25 cellular contexts compared by ENCODE assay signal in genomic region chr6:37149750-37150149, GRCh38. TPM values are rescaled to one million over a fixed set of nuclear protein-coding genes. Genes with fewer than 3 reads are reported as not detected.
DNase-seq lines count a peak whose midpoint lies in the region; ATAC-seq, FAIRE-seq and TF ChIP-seq lines count a peak whose summit lies in the region.
"Had no signal": no experiment of that assay in that cellular context is flagged by ENCODE, and none has a peak within 500 bp of the region (broad histone marks: within the 10 kb centered on the region; RNA-seq: fewer than 3 reads in every experiment).

No MANE protein-coding gene starts in this region.

- H3K27me3 ChIP-seq in OCI-LY1 (ENCODE audit: insufficient read depth, low read length) (no peaks in the 10 kb centered on the region), GM12878 (replicated peaks in 1 of 2; ENCODE audit: control insufficient read depth in 2 of 2, insufficient read depth in 2 of 2, low read length in 1 of 2) (no peaks in the 10 kb centered on the region)
- H3K27me3 ChIP-seq: left lung, MG63, transverse colon had no signal

- H3K9me3 Mint-ChIP-seq in stimulated activated naive CD8-positive, alpha-beta T cell treated with anti-CD3 and anti-CD28 coated beads, Interleukin-15, Interleukin-2, amounts not matched to agents 100 ng/mL and 50 ng/mL, for 24 hours: no peaks in the 10 kb centered on the region
- no peaks in the 10 kb centered on the region for H3K9me3 Mint-ChIP-seq in activated T-cell treated with anti-CD3 and anti-CD28 coated beads, Interleukin-2, amount 50 U/mL, for 72 hours
- H3K9me3 Mint-ChIP-seq: CD4-positive, CD25-positive, alpha-beta regulatory T cell; naive thymus-derived CD8-positive, alpha-beta T cell had no signal

- no peak for TF ChIP-seq RAD21 in GM12878 (IDR thresholded peaks at IDR 0.05; ENCODE audit: insufficient read depth, low read depth, low read length)

- H3K4me1 ChIP-seq in OCI-LY1 (ENCODE audit: insufficient read depth, low read length, severe bottlenecking) (peaks cover 64% of the 10 kb centered on the region), GM12878 (ENCODE audit: control insufficient read depth, insufficient read depth, low read length) (peaks cover 40% of the 10 kb centered on the region)
- H3K4me1 ChIP-seq: left lung, transverse colon had no signal

- intact Hi-C loops in GM12878 (cut with micrococcal nuclease; ENCODE audit: unreplicated experiment): loop anchor here (10.0 kb wide), 1 partner anchor 405 kb away; no protein-coding TSS in a partner anchor

- H3K4me1 Mint-ChIP-seq in stimulated activated naive CD8-positive, alpha-beta T cell treated with anti-CD3 and anti-CD28 coated beads, Interleukin-15, Interleukin-2, amounts not matched to agents 100 ng/mL and 50 ng/mL, for 24 hours (ENCODE audit: low read depth): peaks cover 29% of the 10 kb centered on the region
- H3K4me1 Mint-ChIP-seq in activated T-cell treated with anti-CD3 and anti-CD28 coated beads, Interleukin-2, amount 50 U/mL, for 72 hours (ENCODE audit: low read depth): peaks cover 38% of the 10 kb centered on the region

- no peak for TF ChIP-seq EP300 in GM12878 (IDR thresholded peaks at IDR 0.05; ENCODE audit: borderline replicate concordance in 1 of 2, control insufficient read depth in 1 of 2, low read depth in 2 of 2, low read length in 2 of 2)

- TF ChIP-seq CTCF in OCI-LY1 (IDR thresholded peaks at IDR 0.05; ENCODE audit: low read length): no peak
- TF ChIP-seq CTCF in GM12878 (IDR thresholded peaks at IDR 0.05 in 2 of 3, conservative IDR thresholded peaks at IDR 0.05 in 1 of 3; ENCODE audit: control insufficient read depth in 2 of 3, extremely low read depth in 1 of 3, insufficient read depth in 1 of 3, low read depth in 3 of 3, low read length in 3 of 3): no peak

- H3K27ac ChIP-seq in OCI-LY1 (ENCODE audit: low read depth, low read length, poor library complexity, severe bottlenecking) (peak overlapping the region; percentile 100), GM12878 (ENCODE audit: control insufficient read depth, insufficient read depth) (peak overlapping the region; percentile 51)
- H3K27ac ChIP-seq: left lung, SK-N-MC, skin epidermis, transverse colon had no signal

- ATAC-seq in stimulated activated naive CD8-positive, alpha-beta T cell treated with anti-CD3 and anti-CD28 coated beads, Interleukin-15, Interleukin-2, amounts not matched to agents 100 U/mL and 50 U/mL, for 24 hours: no peak
- ATAC-seq in GM12878: peak; percentile 38
- ATAC-seq in activated T-cell treated with anti-CD3 and anti-CD28 coated beads, Interleukin-2, amount 50 U/mL, for 72 hours (replicated peaks in 1 of 2): no peak
- ATAC-seq: K562; left lung; naive thymus-derived CD8-positive, alpha-beta T cell had no signal

- no TSS peak for BruUV-seq in GM12878 (replicated peaks; lab: Mats Ljungman, UMichigan)

- H3K4me2 ChIP-seq in OCI-LY1 (ENCODE audit: low read length) (peak overlapping the region; percentile 2; the same call in 1 of the 2 replicates), GM12878 (ENCODE audit: control insufficient read depth, insufficient read depth) (peak overlapping the region; percentile 70)

- no peaks in the 10 kb centered on the region for H3K36me3 Mint-ChIP-seq in stimulated activated naive CD8-positive, alpha-beta T cell treated with anti-CD3 and anti-CD28 coated beads, Interleukin-15, Interleukin-2, amounts not matched to agents 100 ng/mL and 50 ng/mL, for 24 hours (ENCODE audit: low read depth)
- no peaks in the 10 kb centered on the region for H3K36me3 Mint-ChIP-seq in activated T-cell treated with anti-CD3 and anti-CD28 coated beads, Interleukin-2, amount 50 U/mL, for 72 hours (ENCODE audit: insufficient read depth in 2 of 2)
- H3K36me3 Mint-ChIP-seq: brain; CD4-positive, CD25-positive, alpha-beta regulatory T cell; naive thymus-derived CD8-positive, alpha-beta T cell had no signal

- FAIRE-seq in GM12878 (lab: Jason Lieb, UNC): no peak
- FAIRE-seq: D721Med, K562 had no signal

- in situ Hi-C loops in GM12878 (cut with MboI): no loop called here

- H3K4me3 Mint-ChIP-seq in stimulated activated naive CD8-positive, alpha-beta T cell treated with anti-CD3 and anti-CD28 coated beads, Interleukin-15, Interleukin-2, amounts not matched to agents 100 ng/mL and 50 ng/mL, for 24 hours: peak overlapping the region; percentile 9
- H3K4me3 Mint-ChIP-seq in activated T-cell treated with anti-CD3 and anti-CD28 coated beads, Interleukin-2, amount 50 U/mL, for 72 hours: peak overlapping the region in 1 of 2 donors; percentile 8
- H3K4me3 Mint-ChIP-seq: brain; CD4-positive, CD25-positive, alpha-beta regulatory T cell; naive thymus-derived CD8-positive, alpha-beta T cell had no signal

- H3K9ac ChIP-seq in OCI-LY1 (ENCODE audit: low read length): peak overlapping the region; percentile 7; the same call in 1 of the 2 replicates
- no peak overlapping the region; the same call in 1 of the 2 replicates for H3K9ac ChIP-seq in GM12878 (ENCODE audit: control insufficient read depth, insufficient read depth, low read length)

- SMC1A ChIA-PET in GM12878 (lab: Charles Lee; ENCODE audit: uncharacterized antibody, unreplicated experiment): interaction anchor here (1.0 to 2.7 kb wide), 6 partner anchors 10 to 98 kb away, joined by 3 to 10 read pairs (median 4); no protein-coding TSS in a partner anchor

- no peak for DNase-seq in stimulated activated naive CD8-positive, alpha-beta T cell treated with anti-CD3 and anti-CD28 coated beads, Interleukin-15, Interleukin-2, amounts not matched to agents 100 U/mL and 50 U/mL, for 24 hours
- DNase-seq in GM12878 (ENCODE audit: low read depth, low spot score) (no peak), ecto neural progenitor cell (ENCODE audit: low spot score) (no peak), amniotic stem cell (lab: John Stamatoyannopoulos, UW) (no peak)
- no peak for DNase-seq in activated T-cell treated with anti-CD3 and anti-CD28 coated beads, Interleukin-2, amount 50 U/mL, for 72 hours
- DNase-seq: activated effector memory CD4-positive, alpha-beta T cell treated with anti-CD3 and anti-CD28 coated beads, Interleukin-2, amount 50 U/mL, for 16 hours; CD4-positive, CD25-positive, alpha-beta regulatory T cell; hypothalamus; left lung; MG63; naive thymus-derived CD8-positive, alpha-beta T cell; NCI-H1417; NCI-H2081; NCI-H446; NCI-H774; OCI-M1; T-helper 2 cell; transverse colon had no signal

- no peaks in the 10 kb centered on the region for H3K27me3 Mint-ChIP-seq in stimulated activated naive CD8-positive, alpha-beta T cell treated with anti-CD3 and anti-CD28 coated beads, Interleukin-15, Interleukin-2, amounts not matched to agents 100 ng/mL and 50 ng/mL, for 24 hours
- H3K27me3 Mint-ChIP-seq in activated T-cell treated with anti-CD3 and anti-CD28 coated beads, Interleukin-2, amount 50 U/mL, for 72 hours (ENCODE audit: low read depth): no peaks in the 10 kb centered on the region
- H3K27me3 Mint-ChIP-seq: CD4-positive, CD25-positive, alpha-beta regulatory T cell had no signal

- no peak for TF ChIP-seq POLR2A in GM12878 (IDR thresholded peaks at IDR 0.05; ENCODE audit: low read depth, low read length)

- no peak overlapping the region for H3K4me3 ChIP-seq in OCI-LY1 (ENCODE audit: low read depth, low read length, poor library complexity, severe bottlenecking)
- H3K4me3 ChIP-seq in GM12878: no peak overlapping the region
- H3K4me3 ChIP-seq: K562, left lung, MG63, SK-N-MC, skin epidermis, transverse colon had no signal

- no peaks in the 10 kb centered on the region for H4K20me1 ChIP-seq in OCI-LY1 (ENCODE audit: insufficient read depth, low read length)
- H4K20me1 ChIP-seq in GM12878 (ENCODE audit: control insufficient read depth, insufficient read depth): no peaks in the 10 kb centered on the region

- no peaks in the 10 kb centered on the region for H3F3A ChIP-seq in OCI-LY1 (ENCODE audit: insufficient read depth, low read length)

- H3K9me2 ChIP-seq in OCI-LY1 (ENCODE audit: low read depth, low read length): no peaks in the 10 kb centered on the region

- peak overlapping the region; percentile 16 for H3K27ac Mint-ChIP-seq in stimulated activated naive CD8-positive, alpha-beta T cell treated with anti-CD3 and anti-CD28 coated beads, Interleukin-15, Interleukin-2, amounts not matched to agents 100 ng/mL and 50 ng/mL, for 24 hours
- H3K27ac Mint-ChIP-seq in activated T-cell treated with anti-CD3 and anti-CD28 coated beads, Interleukin-2, amount 50 U/mL, for 72 hours: no peak overlapping the region
- H3K27ac Mint-ChIP-seq: brain; CD4-positive, CD25-positive, alpha-beta regulatory T cell; naive thymus-derived CD8-positive, alpha-beta T cell had no signal

- H3K79me2 ChIP-seq in OCI-LY1 (ENCODE audit: insufficient read depth, low read length): no peaks in the 10 kb centered on the region
- H3K79me2 ChIP-seq in GM12878 (ENCODE audit: control insufficient read depth, insufficient read depth, low read length): no peaks in the 10 kb centered on the region

- CTCF ChIA-PET in GM12878 (lab: Yijun Ruan, JAX): interaction anchor here (1.2 to 1.7 kb wide), 2 partner anchors 11 to 98 kb away, joined by 4 to 8 read pairs; no protein-coding TSS in a partner anchor

- POLR2A ChIA-PET in GM12878 (lab: Charles Lee): interaction anchor here (1.8 kb wide), 1 partner anchor 11 kb away, joined by 4 read pairs; no protein-coding TSS in a partner anchor

- H2AFZ ChIP-seq in OCI-LY1 (ENCODE audit: low read length) (no peak overlapping the region), GM12878 (ENCODE audit: control insufficient read depth, low read depth, low read length) (0 out of 2 replicates have a peak overlapping the region, but pooled peaks have one; percentile 10)

- RAD21 ChIA-PET in GM12878 (lab: Charles Lee; ENCODE audit: unreplicated experiment): interaction anchor here (0.8 to 2.0 kb wide), 5 partner anchors 8 to 99 kb away, joined by 3 to 6 read pairs (median 5); no protein-coding TSS in a partner anchor

- no peaks in the 10 kb centered on the region for H3K9me3 ChIP-seq in OCI-LY1 (ENCODE audit: low read length)
- H3K9me3 ChIP-seq in GM12878 (replicated peaks; ENCODE audit: control insufficient read depth, insufficient read depth, low read length): no peaks in the 10 kb centered on the region
- H3K9me3 ChIP-seq: left lung, MG63, transverse colon had no signal

- H3K36me3 ChIP-seq in OCI-LY1 (ENCODE audit: insufficient read depth, low read length): no peaks in the 10 kb centered on the region
- H3K36me3 ChIP-seq in GM12878 (ENCODE audit: control insufficient read depth in 2 of 2, insufficient read depth in 2 of 2, low read length in 1 of 2): no peaks in the 10 kb centered on the region
- H3K36me3 ChIP-seq: left lung, MG63, transverse colon had no signal

RNA-seq across cellular contexts. Expression of gene PIM1, which starts 20.2 kb away (rescaled TPM):
- total RNA-seq in GM12878 (2013; cell fraction: nucleolus; rRNA removed): 6.3 and 7.3 TPM in 2 replicates
- 10.6 and 12.5 TPM in 2 replicates for total RNA-seq in GM12878 (2014; rRNA removed)
- 9.9 and 10.5 TPM in 2 replicates for total RNA-seq in GM12878 (2014; rRNA removed; fragmentation: Illumina TruSeq; extraction: Trizol)
- total RNA-seq in GM12878 (2021): 20.6 and 22.0 TPM in 2 replicates
- 8.2 TPM for polyA plus RNA-seq in GM12878 (2011; ENCODE audit: low read depth)
- polyA plus RNA-seq in GM12878 (2011; rRNA removed): 6.4 and 10.4 TPM in 2 replicates
- polyA plus RNA-seq in GM12878 (2011; cell fraction: cytosol; rRNA removed): 9.2 and 10.8 TPM in 2 replicates
- 14.0 and 16.8 TPM in 2 replicates for polyA plus RNA-seq in GM12878 (2011; cell fraction: nucleus; rRNA removed)
- 12.5 and 17.7 TPM in 2 replicates for polyA plus RNA-seq in GM12878 (2012)
- polyA plus RNA-seq in GM12878 (2014; fragmentation: Illumina TruSeq; extraction: Trizol): 29.0 and 33.9 TPM in 2 replicates
- polyA plus RNA-seq in GM12878 (2014; fragmentation: Nextera tagmentation; extraction: Ambion mirVana): 1 to 10 TPM in 1 of 2 experiments, under 1 TPM in 1; 0.66 to 3.0 TPM
- polyA plus RNA-seq in GM12878 (2014; rRNA removed): 11.1 and 11.6 TPM in 2 replicates
- polyA plus RNA-seq in GM12878 (2016; fragmentation: Nextera tagmentation; extraction: Ambion mirVana): 1 to 10 TPM; 7.0 to 8.1 TPM
- 9.8 and 11.3 TPM in 2 replicates for polyA minus RNA-seq in GM12878 (2011; rRNA and poly(A)+ RNA removed)
- 4.7 and 7.4 TPM in 2 replicates for polyA minus RNA-seq in GM12878 (2011; cell fraction: cytosol; rRNA and poly(A)+ RNA removed)
- 6.0 and 8.4 TPM in 2 replicates for polyA minus RNA-seq in GM12878 (2011; cell fraction: nucleus; rRNA and poly(A)+ RNA removed)
- 100 to 1,000 TPM; 334 to 429 TPM for total RNA-seq in activated T-cell treated with anti-CD3 and anti-CD28 coated beads, Interleukin-2, amount 50 U/mL, for 72 hours

Comparison
In these comparisons a context has a peak if more than half of its experiments do, and no peak if none do; other contexts are left out.
1. RNA of gene PIM1, which starts 20.2 kb away (total RNA-seq): 334 to 429 TPM in activated T-cell treated with anti-CD3 and anti-CD28 coated beads, Interleukin-2, amount 50 U/mL, for 72 hours; 6.3 to 22.0 TPM in GM12878; every median in the first group is over 10 times any median in the second.